Comparison of ENCODE assay signal across 1 cellular context in genomic region chr3:41274944-41275668, GRCh38.
A peak's percentile ranks its signal among the peaks of the same experiment; 100 is the strongest.
TF ChIP-seq lines count a peak whose summit lies in the region.

No MANE protein-coding gene starts in this region.

TF ChIP-seq in HepG2, 621 proteins besides CTCF, POLR2A, EP300 and RAD21 (continued from another document and continues in another):
- TF ChIP-seq TEAD3 (CRISPR knock-in tag; optimal IDR thresholded peaks at IDR 0.05; ENCODE audit: borderline replicate concordance) (peak; percentile 97), PHF21A (CRISPR knock-in tag; IDR thresholded peaks at IDR 0.05) (peak; percentile 43; the same call in 1 of the 2 replicates), THAP11 (CRISPR knock-in tag; IDR thresholded peaks at IDR 0.05) (0 out of 2 replicates have a peak, but pooled peaks have one; percentile 17), ZNF879 (CRISPR knock-in tag; IDR thresholded peaks at IDR 0.05) (no peak), ZNF318 (CRISPR knock-in tag; IDR thresholded peaks at IDR 0.05) (no peak), KDM1A (CRISPR knock-in tag; IDR thresholded peaks at IDR 0.05) (0 out of 2 replicates have a peak, but pooled peaks have one; percentile 68), NR1H2 (CRISPR knock-in tag; IDR thresholded peaks at IDR 0.05; ENCODE audit: borderline replicate concordance, low read depth) (no peak), ZNF343 (CRISPR knock-in tag; IDR thresholded peaks at IDR 0.05) (no peak), MEIS1 (CRISPR knock-in tag; IDR thresholded peaks at IDR 0.05; ENCODE audit: borderline replicate concordance) (0 out of 2 replicates have a peak, but pooled peaks have one; percentile 44), ARID5B (CRISPR knock-in tag; IDR thresholded peaks at IDR 0.05) (peak; percentile 80), MXD3 (CRISPR knock-in tag; IDR thresholded peaks at IDR 0.05) (no peak), ZBTB34 (CRISPR knock-in tag; IDR thresholded peaks at IDR 0.05) (no peak), ZNF775 (CRISPR knock-in tag; IDR thresholded peaks at IDR 0.05; ENCODE audit: borderline replicate concordance) (no peak), PREB (CRISPR knock-in tag; IDR thresholded peaks at IDR 0.05) (no peak), CREM (IDR thresholded peaks at IDR 0.05) (peak; percentile 76), CREM (CRISPR knock-in tag; IDR thresholded peaks at IDR 0.05) (no peak), FOXJ3 (CRISPR knock-in tag; IDR thresholded peaks at IDR 0.05; ENCODE audit: borderline replicate concordance) (no peak), ZNF704 (CRISPR knock-in tag; IDR thresholded peaks at IDR 0.05; ENCODE audit: borderline replicate concordance) (no peak), ZNF629 (CRISPR knock-in tag; conservative IDR thresholded peaks at IDR 0.05) (peak; percentile 11; the same call in 1 of the 2 replicates), NR3C1 (CRISPR knock-in tag; IDR thresholded peaks at IDR 0.05) (no peak), SAP130 (CRISPR knock-in tag; IDR thresholded peaks at IDR 0.05; ENCODE audit: low read depth) (peak; percentile 44; the same call in 1 of the 2 replicates), HNRNPH1 (optimal IDR thresholded peaks at IDR 0.05; ENCODE audit: low read depth, low read length) (no peak), SMAD3 (CRISPR knock-in tag; IDR thresholded peaks at IDR 0.05) (0 out of 2 replicates have a peak, but pooled peaks have one; percentile 19), ZNF230 (CRISPR knock-in tag; IDR thresholded peaks at IDR 0.05) (no peak), ZFP91 (CRISPR knock-in tag; IDR thresholded peaks at IDR 0.05; ENCODE audit: borderline replicate concordance) (no peak), ZNF564 (CRISPR knock-in tag; IDR thresholded peaks at IDR 0.05) (no peak), GATAD1 (CRISPR knock-in tag; IDR thresholded peaks at IDR 0.05) (no peak), MNT (IDR thresholded peaks at IDR 0.05) (no peak), ZSCAN21 (CRISPR knock-in tag; IDR thresholded peaks at IDR 0.05; ENCODE audit: borderline replicate concordance) (no peak), ZNF850 (CRISPR knock-in tag; conservative IDR thresholded peaks at IDR 0.05) (no peak), ZNF232 (CRISPR knock-in tag; IDR thresholded peaks at IDR 0.05; ENCODE audit: borderline replicate concordance) (no peak), ZFP37 (CRISPR knock-in tag; IDR thresholded peaks at IDR 0.05; ENCODE audit: borderline replicate concordance) (no peak), FOXP1 (IDR thresholded peaks at IDR 0.05) (no peak), FOXP1 (CRISPR knock-in tag; IDR thresholded peaks at IDR 0.05) (0 out of 2 replicates have a peak, but pooled peaks have one; percentile 21), SCMH1 (CRISPR knock-in tag; IDR thresholded peaks at IDR 0.05; ENCODE audit: borderline replicate concordance) (no peak), NCOA2 (CRISPR knock-in tag; IDR thresholded peaks at IDR 0.05) (peak; percentile 76), FOSL2 (CRISPR knock-in tag; IDR thresholded peaks at IDR 0.05) (peak; percentile 78), TOE1 (CRISPR knock-in tag; IDR thresholded peaks at IDR 0.05) (no peak)
